In genomic region chr19:12885749-12886706, GRCh38 we compare ENCODE assay signal across 1 cellular context.
A peak's percentile ranks its signal among the peaks of the same experiment; 100 is the strongest.
TF ChIP-seq lines count a peak whose summit lies in the region.

No MANE protein-coding gene starts in this region.

TF ChIP-seq in K562, 482 proteins besides CTCF, POLR2A, EP300 and RAD21 (continued from another document and continues in another):
- TF ChIP-seq PRDM10 (IDR thresholded peaks at IDR 0.05; ENCODE audit: partially characterized antibody) (peak; percentile 28), ETS1 (conservative IDR thresholded peaks at IDR 0.05; ENCODE audit: control insufficient read depth, low read depth, low read length) (peak; percentile 29; the same call in 1 of the 2 replicates), SMARCC2 (IDR thresholded peaks at IDR 0.05; ENCODE audit: low read depth) (peak; percentile 72; the same call in 1 of the 2 replicates), MECOM (CRISPR knock-in tag; IDR thresholded peaks at IDR 0.05) (0 out of 2 replicates have a peak, but pooled peaks have one; percentile 24), KDM1A (IDR thresholded peaks at IDR 0.05) (peak in 1 of 2 experiments; percentile 34; a peak in 1 of 4 replicates), PHF8 (IDR thresholded peaks at IDR 0.05; ENCODE audit: borderline replicate concordance, low read length) (peak; percentile 37; the same call in 1 of the 2 replicates), MTA1 (IDR thresholded peaks at IDR 0.05; ENCODE audit: borderline replicate concordance) (0 out of 2 replicates have a peak, but pooled peaks have one; percentile 57), STAT5A (IDR thresholded peaks at IDR 0.05; ENCODE audit: borderline replicate concordance, low read length) (peak; percentile 78), MAZ (CRISPR knock-in tag; conservative IDR thresholded peaks at IDR 0.05 in 1 of 2, IDR thresholded peaks at IDR 0.05 in 1 of 2) (peak; percentile 21 to 62; a peak in 3 of 4 replicates), IFI16 (CRISPR knock-in tag; IDR thresholded peaks at IDR 0.05) (no peak), HEY1 (CRISPR knock-in tag; IDR thresholded peaks at IDR 0.05; ENCODE audit: borderline replicate concordance) (no peak), CC2D1A (IDR thresholded peaks at IDR 0.05) (peak; percentile 72; the same call in 1 of the 2 replicates), CHD2 (IDR thresholded peaks at IDR 0.05; ENCODE audit: low read depth, low read length) (0 out of 2 replicates have a peak, but pooled peaks have one; percentile 27), POLR2G (IDR thresholded peaks at IDR 0.05; ENCODE audit: low read depth, low read length) (peak; percentile 34), ZNF583 (CRISPR knock-in tag; IDR thresholded peaks at IDR 0.05) (0 out of 2 replicates have a peak, but pooled peaks have one; percentile 2), ETV1 (tag; conservative IDR thresholded peaks at IDR 0.05; ENCODE audit: low read depth) (no peak), TSC22D4 (tag; IDR thresholded peaks at IDR 0.05) (no peak), BCOR (IDR thresholded peaks at IDR 0.05) (peak; percentile 70), TBP (optimal IDR thresholded peaks at IDR 0.05; ENCODE audit: low read depth, low read length) (peak; percentile 25), ZNF449 (CRISPR knock-in tag; IDR thresholded peaks at IDR 0.05) (no peak), RBFOX2 (IDR thresholded peaks at IDR 0.05; ENCODE audit: low read depth, low read length) (peak; percentile 65), TRIM24 (IDR thresholded peaks at IDR 0.05) (peak; percentile 77 to 81), UBTF (IDR thresholded peaks at IDR 0.05; ENCODE audit: borderline replicate concordance in 1 of 2, low read depth in 2 of 2, low read length in 2 of 2) (peak; percentile 46 to 81; a peak in 2 of 4 replicates), GATAD2B (IDR thresholded peaks at IDR 0.05; ENCODE audit: borderline replicate concordance) (peak; percentile 46), ATF2 (CRISPR knock-in tag; IDR thresholded peaks at IDR 0.05) (no peak; the same call in 1 of the 2 replicates), ZNF766 (CRISPR knock-in tag; conservative IDR thresholded peaks at IDR 0.05) (peak; percentile 31; the same call in 1 of the 2 replicates), NCOA1 (IDR thresholded peaks at IDR 0.05; ENCODE audit: low read depth) (peak; percentile 69; the same call in 1 of the 2 replicates), SMAD4 (CRISPR knock-in tag; conservative IDR thresholded peaks at IDR 0.05) (peak; percentile 48), HDAC3 (IDR thresholded peaks at IDR 0.05; ENCODE audit: borderline replicate concordance, partially characterized antibody) (peak; percentile 74), STAG1 (CRISPR knock-in tag; IDR thresholded peaks at IDR 0.05; ENCODE audit: borderline replicate concordance) (no peak), TAF9B (IDR thresholded peaks at IDR 0.05; ENCODE audit: partially characterized antibody) (peak; percentile 25), BHLHE40 (IDR thresholded peaks at IDR 0.05; ENCODE audit: low read length) (0 out of 2 replicates have a peak, but pooled peaks have one; percentile 12), NFIC (IDR thresholded peaks at IDR 0.05) (peak; percentile 87), ZBTB34 (CRISPR knock-in tag; IDR thresholded peaks at IDR 0.05) (no peak), TRIM28 (IDR thresholded peaks at IDR 0.05) (no peak), ZNF512 (tag; IDR thresholded peaks at IDR 0.05) (0 out of 2 replicates have a peak, but pooled peaks have one; percentile 13), KDM4B (IDR thresholded peaks at IDR 0.05; ENCODE audit: borderline replicate concordance in 2 of 2, low read depth in 1 of 2) (peak in 1 of 2 experiments; percentile 56; a peak in 1 of 4 replicates), EP400 (IDR thresholded peaks at IDR 0.05) (no peak; the same call in 1 of the 2 replicates), ZMIZ1 (IDR thresholded peaks at IDR 0.05; ENCODE audit: low read depth in 2 of 2, low read length in 2 of 2) (peak in 1 of 2 experiments; percentile 66; a peak in 1 of 4 replicates), RBM39 (optimal IDR thresholded peaks at IDR 0.05; ENCODE audit: low read depth, low read length) (no peak), NKRF (IDR thresholded peaks at IDR 0.05; ENCODE audit: borderline replicate concordance) (no peak; the same call in 1 of the 2 replicates)
